Comparison of ENCODE assay signal across 24 cellular contexts in genomic region chr1:60279798-60280197, GRCh38.
A peak's percentile ranks its signal among the peaks of the same experiment; 100 is the strongest.
DNase-seq lines count a peak whose midpoint lies in the region; ATAC-seq and TF ChIP-seq lines count a peak whose summit lies in the region.
"Had no signal": no experiment of that assay in that cellular context is flagged by ENCODE, and none has a peak within 500 bp of the region (broad histone marks: within the 10 kb centered on the region; RNA-seq: fewer than 3 reads in every experiment).

No MANE protein-coding gene starts in this region.

- H3K4me1 Mint-ChIP-seq in activated CD8-positive, alpha-beta memory T cell treated with anti-CD3 and anti-CD28 coated beads, Interleukin-2, amount 10 ng/mL, durations not matched to agents 7 days and 5 days = peaks cover 10% of the 10 kb centered on the region
- H3K4me1 Mint-ChIP-seq: naive B cell had no signal

- H3K79me2 ChIP-seq in GM23248 (ENCODE audit: insufficient read depth) = no peaks in the 10 kb centered on the region

- no peaks in the 10 kb centered on the region for H3K36me3 ChIP-seq in GM23248 (ENCODE audit: low read depth)
- H3K36me3 ChIP-seq: SJSA1, tibial artery had no signal

- H3K4me3 Mint-ChIP-seq in activated CD8-positive, alpha-beta memory T cell treated with anti-CD3 and anti-CD28 coated beads, Interleukin-2, amount 10 ng/mL, durations not matched to agents 7 days and 5 days = no peak overlapping the region
- H3K4me3 Mint-ChIP-seq: activated naive CD8-positive, alpha-beta T cell treated with anti-CD3 and anti-CD28 coated beads, Interleukin-2, amount 10 ng/mL, durations not matched to agents 7 days and 5 days; CD8-positive, alpha-beta T cell; naive B cell had no signal

- H4K20me1 ChIP-seq in GM23248 (ENCODE audit: insufficient read depth) = no peaks in the 10 kb centered on the region

- TF ChIP-seq CTCF in astrocyte of the spinal cord (IDR thresholded peaks at IDR 0.05; ENCODE audit: low read depth, low read length) (no peak), fibroblast of pulmonary artery (IDR thresholded peaks at IDR 0.05; ENCODE audit: low read length, missing control alignments) (no peak)

- H3K4me3 ChIP-seq in GM23248 (no peak overlapping the region), astrocyte of the spinal cord (ENCODE audit: low read depth, low read length) (no peak overlapping the region), fibroblast of pulmonary artery (replicated peaks; ENCODE audit: low read depth, low read length) (no peak overlapping the region)
- H3K4me3 ChIP-seq: SJSA1, tibial artery had no signal

- ATAC-seq in activated CD8-positive, alpha-beta memory T cell treated with anti-CD3 and anti-CD28 coated beads, Interleukin-2, amount 10 ng/mL, durations not matched to agents 7 days and 5 days = no peak
- ATAC-seq: CD8-positive, alpha-beta T cell; HepG2; stimulated activated naive CD8-positive, alpha-beta T cell treated with anti-CD3 and anti-CD28 coated beads, Interleukin-15, Interleukin-2, amounts not matched to agents 100 U/mL and 50 U/mL, for 24 hours had no signal

- H3F3A ChIP-seq in GM23248 (ENCODE audit: insufficient read depth) = peaks cover 8% of the 10 kb centered on the region; the same call in 1 of the 2 replicates

- peak overlapping the region; percentile 18; the same call in 1 of the 2 replicates for H3K27ac ChIP-seq in GM23248
- H3K27ac ChIP-seq: SJSA1, tibial artery had no signal

- CTCF ChIA-PET in activated CD8-positive, alpha-beta memory T cell treated with anti-CD3 and anti-CD28 coated beads, Interleukin-2, amount 10 ng/mL, durations not matched to agents 7 days and 5 days (lab: Charles Lee) = no interaction called here

- peak overlapping the region; percentile 14 for H3K4me2 ChIP-seq in GM23248 (ENCODE audit: unreplicated experiment)

- H3K9me3 ChIP-seq in GM23248 (ENCODE audit: low read depth) = no peaks in the 10 kb centered on the region
- H3K9me3 ChIP-seq: SJSA1, tibial artery had no signal

- H3K9ac ChIP-seq in GM23248 = 0 out of 2 replicates have a peak overlapping the region, but pooled peaks have one; percentile 4

- peaks cover 24% of the 10 kb centered on the region for H3K4me1 ChIP-seq in GM23248 (ENCODE audit: insufficient read depth)

- H3K36me3 Mint-ChIP-seq in activated CD8-positive, alpha-beta memory T cell treated with anti-CD3 and anti-CD28 coated beads, Interleukin-2, amount 10 ng/mL, durations not matched to agents 7 days and 5 days = no peaks in the 10 kb centered on the region
- H3K36me3 Mint-ChIP-seq: activated naive CD8-positive, alpha-beta T cell treated with anti-CD3 and anti-CD28 coated beads, Interleukin-2, amount 10 ng/mL, durations not matched to agents 7 days and 5 days; CD8-positive, alpha-beta T cell; naive B cell had no signal

- H3K9me2 ChIP-seq in GM23248 (ENCODE audit: insufficient read depth) = no peaks in the 10 kb centered on the region

- no peak overlapping the region for H2AFZ ChIP-seq in GM23248

- no peaks in the 10 kb centered on the region for H3K27me3 Mint-ChIP-seq in activated CD8-positive, alpha-beta memory T cell treated with anti-CD3 and anti-CD28 coated beads, Interleukin-2, amount 10 ng/mL, durations not matched to agents 7 days and 5 days
- H3K27me3 Mint-ChIP-seq: naive B cell had no signal

- peak; percentile 64 for DNase-seq in GM23248
- DNase-seq in astrocyte of the spinal cord (ENCODE audit: low read depth, low spot score) = peak; percentile 41
- peak; percentile 50 for DNase-seq in fibroblast of pulmonary artery (ENCODE audit: low read depth)
- DNase-seq in renal cortical epithelial cell (ENCODE audit: low read depth) = peak; percentile 29
- DNase-seq in T-helper 9 cell = no peak
- DNase-seq in NCI-H524 (lab: John Stamatoyannopoulos, UW) = no peak
- no peak for DNase-seq in activated CD8-positive, alpha-beta memory T cell treated with anti-CD3 and anti-CD28 coated beads, Interleukin-2, amount 10 ng/mL, durations not matched to agents 7 days and 5 days
- no peak for DNase-seq in NCI-H1092 (lab: John Stamatoyannopoulos, UW)
- DNase-seq: activated CD4-positive, alpha-beta T cell treated with anti-CD3 and anti-CD28 coated beads, Interleukin-2, amount 50 U/mL, for 4 hours; activated effector memory CD4-positive, alpha-beta T cell treated with Interleukin-2 at 50 U/mL for 16 hours; activated naive CD8-positive, alpha-beta T cell treated with anti-CD3 and anti-CD28 coated beads, Interleukin-2, amount 10 ng/mL, durations not matched to agents 7 days and 5 days; CD8-positive, alpha-beta T cell; cortex of kidney; left cardiac atrium; mesendoderm; naive B cell; occipital lobe; stimulated activated CD4-positive, alpha-beta T cell treated with anti-CD3 and anti-CD28 coated beads, Interleukin-12 subunit alpha, Interleukin-12 subunit beta, amount 100 ng/mL, for 4 hours; stimulated activated CD4-positive, alpha-beta T cell treated with anti-CD3 and anti-CD28 coated beads, Interleukin-4, amount 100 ng/mL, for 4 hours; stimulated activated naive CD8-positive, alpha-beta T cell treated with anti-CD3 and anti-CD28 coated beads, Interleukin-15, Interleukin-2, amounts not matched to agents 100 U/mL and 50 U/mL, for 24 hours; T-helper 2 cell; tibial artery had no signal

- H3K27ac Mint-ChIP-seq in activated CD8-positive, alpha-beta memory T cell treated with anti-CD3 and anti-CD28 coated beads, Interleukin-2, amount 10 ng/mL, durations not matched to agents 7 days and 5 days = no peak overlapping the region
- H3K27ac Mint-ChIP-seq: activated naive CD8-positive, alpha-beta T cell treated with anti-CD3 and anti-CD28 coated beads, Interleukin-2, amount 10 ng/mL, durations not matched to agents 7 days and 5 days; CD8-positive, alpha-beta T cell; naive B cell had no signal

- H3K27me3 ChIP-seq in GM23248 (replicated peaks; ENCODE audit: insufficient read depth) = no peaks in the 10 kb centered on the region
- H3K27me3 ChIP-seq: SJSA1, tibial artery had no signal

- H3K9me3 Mint-ChIP-seq in activated CD8-positive, alpha-beta memory T cell treated with anti-CD3 and anti-CD28 coated beads, Interleukin-2, amount 10 ng/mL, durations not matched to agents 7 days and 5 days (ENCODE audit: low read depth) = no peaks in the 10 kb centered on the region
- H3K9me3 Mint-ChIP-seq: activated naive CD8-positive, alpha-beta T cell treated with anti-CD3 and anti-CD28 coated beads, Interleukin-2, amount 10 ng/mL, durations not matched to agents 7 days and 5 days; CD8-positive, alpha-beta T cell; naive B cell had no signal

- in situ Hi-C loops in GM23248 (cut with MboI) (loop anchor here (25.0 kb wide), 1 partner anchor 758 kb away; no protein-coding TSS in a partner anchor), astrocyte of the spinal cord (cut with HindIII; ENCODE audit: low sequenced_read_pairs) (no loop called here)

Comparison
In these comparisons a context has a peak if more than half of its experiments do, and no peak if none do; other contexts are left out.
1. DNase-seq: peak in GM23248 (single experiment), astrocyte of the spinal cord (single experiment), fibroblast of pulmonary artery (single experiment) and renal cortical epithelial cell (single experiment); none in T-helper 9 cell (single experiment), NCI-H524 (0 of 2), activated CD8-positive, alpha-beta memory T cell treated with anti-CD3 and anti-CD28 coated beads, Interleukin-2, amount 10 ng/mL, durations not matched to agents 7 days and 5 days (single experiment) and NCI-H1092 (single experiment).